13 cellular contexts compared by ENCODE assay signal in genomic region chr19:2039959-2040646, GRCh38. TPM values are rescaled to one million over a fixed set of nuclear protein-coding genes. Genes with fewer than 3 reads are reported as not detected.
DNase-seq lines count a peak whose midpoint lies in the region; ATAC-seq and TF ChIP-seq lines count a peak whose summit lies in the region.
"Had no signal": no experiment of that assay in that cellular context is flagged by ENCODE, and none has a peak within 500 bp of the region (broad histone marks: within the 10 kb centered on the region; RNA-seq: fewer than 3 reads in every experiment).

No MANE protein-coding gene starts in this region.

- no peak overlapping the region for H3K4me3 Mint-ChIP-seq in activated CD4-positive, alpha-beta T cell treated with anti-CD3 and anti-CD28 coated beads, Interleukin-2, amount 10 ng/mL, durations not matched to agents 24 days and 14 days
- no peak overlapping the region for H3K4me3 Mint-ChIP-seq in activated B cell treated with CpG ODN at 0.5 μM for 24 hours
- no peak overlapping the region for H3K4me3 Mint-ChIP-seq in HFFc6
- H3K4me3 Mint-ChIP-seq: WTC11 had no signal

- intact Hi-C loops in activated CD4-positive, alpha-beta T cell treated with anti-CD3 and anti-CD28 coated beads, Interleukin-2, amount 10 ng/mL, durations not matched to agents 24 days and 14 days (cut with micrococcal nuclease) = no loop called here
- intact Hi-C loops in activated B cell treated with CpG ODN at 0.5 μM for 24 hours (cut with micrococcal nuclease) = loop anchor here (5.0 kb wide), 1 partner anchor 127 kb away; no protein-coding TSS in a partner anchor
- intact Hi-C loops in left colon (cut with DNase I, micrococcal nuclease) = no loop called here

- H3K4me3 ChIP-seq in suprapubic skin = no peak overlapping the region

- H3K27me3 Mint-ChIP-seq in activated CD4-positive, alpha-beta T cell treated with anti-CD3 and anti-CD28 coated beads, Interleukin-2, amount 10 ng/mL, durations not matched to agents 24 days and 14 days = no peaks in the 10 kb centered on the region
- H3K27me3 Mint-ChIP-seq in activated B cell treated with CpG ODN at 0.5 μM for 24 hours (no peaks in the 10 kb centered on the region), HFFc6 (ENCODE audit: insufficient read depth) (no peaks in the 10 kb centered on the region)

- peaks cover 3% of the 10 kb centered on the region for H3K9me3 Mint-ChIP-seq in activated CD4-positive, alpha-beta T cell treated with anti-CD3 and anti-CD28 coated beads, Interleukin-2, amount 10 ng/mL, durations not matched to agents 24 days and 14 days
- H3K9me3 Mint-ChIP-seq in activated B cell treated with CpG ODN at 0.5 μM for 24 hours (peaks cover 3% of the 10 kb centered on the region), HFFc6 (peaks cover 7% of the 10 kb centered on the region; the same call in 1 of the 2 replicates)

- no peak for ATAC-seq in activated B cell treated with CpG ODN at 0.5 μM for 24 hours (ENCODE audit: low read depth)
- no peak for ATAC-seq in left colon
- ATAC-seq: WTC11 had no signal

- peaks cover 52% of the 10 kb centered on the region for H3K36me3 ChIP-seq in suprapubic skin

- TF ChIP-seq CTCF in activated B cell treated with CpG ODN at 0.5 μM for 24 hours (IDR thresholded peaks at IDR 0.05) = no peak
- no peak for TF ChIP-seq CTCF in suprapubic skin (IDR thresholded peaks at IDR 0.05)
- no peak for TF ChIP-seq CTCF in HFFc6 (IDR thresholded peaks at IDR 0.05)

- H3K4me1 ChIP-seq in suprapubic skin = peaks cover 57% of the 10 kb centered on the region

- TF ChIP-seq POLR2A in suprapubic skin (IDR thresholded peaks at IDR 0.05) = no peak

- H3K36me3 Mint-ChIP-seq in activated CD4-positive, alpha-beta T cell treated with anti-CD3 and anti-CD28 coated beads, Interleukin-2, amount 10 ng/mL, durations not matched to agents 24 days and 14 days (ENCODE audit: low read depth) = peaks cover 33% of the 10 kb centered on the region
- peaks cover 56% of the 10 kb centered on the region for H3K36me3 Mint-ChIP-seq in activated B cell treated with CpG ODN at 0.5 μM for 24 hours (ENCODE audit: low read depth)
- no peaks in the 10 kb centered on the region for H3K36me3 Mint-ChIP-seq in HFFc6 (ENCODE audit: low read depth)

- in situ Hi-C loops in G401 (cut with HindIII; ENCODE audit: low sequenced_read_pairs) = no loop called here

- H3K27ac ChIP-seq in suprapubic skin = peak overlapping the region; percentile 82

- no peaks in the 10 kb centered on the region for H3K27me3 ChIP-seq in suprapubic skin

- peak; percentile 61 for DNase-seq in activated CD4-positive, alpha-beta T cell treated with anti-CD3 and anti-CD28 coated beads, Interleukin-2, amount 10 ng/mL, durations not matched to agents 24 days and 14 days
- no peak for DNase-seq in activated CD4-positive, alpha-beta T cell treated with anti-CD3 and anti-CD28 coated beads, Interleukin-2, amount 50 U/mL, for 48 hours
- DNase-seq in activated B cell treated with CpG ODN at 0.5 μM for 24 hours = peak; percentile 31
- DNase-seq in left colon = peak; percentile 30 to 31
- DNase-seq in suprapubic skin (ENCODE audit: low spot score in 2 of 2) = peak; percentile 71 to 76
- no peak for DNase-seq in HFFc6
- DNase-seq in G401 (ENCODE audit: low spot score) = no peak
- DNase-seq in Ammon's horn (ENCODE audit: low spot score) = no peak
- DNase-seq: activated gamma-delta T cell treated with Interleukin-2 at 50 U/mL for 16 hours, mesenchymal stem cell, NCI-H226, SHP77 had no signal

- H3K9me3 ChIP-seq in suprapubic skin = peaks cover 5% of the 10 kb centered on the region

- TF ChIP-seq EP300 in suprapubic skin (IDR thresholded peaks at IDR 0.05) = no peak

- peaks cover 16% of the 10 kb centered on the region for H3K4me1 Mint-ChIP-seq in activated CD4-positive, alpha-beta T cell treated with anti-CD3 and anti-CD28 coated beads, Interleukin-2, amount 10 ng/mL, durations not matched to agents 24 days and 14 days
- H3K4me1 Mint-ChIP-seq in activated B cell treated with CpG ODN at 0.5 μM for 24 hours (peaks cover 58% of the 10 kb centered on the region), HFFc6 (ENCODE audit: low read depth) (no peaks in the 10 kb centered on the region)

- H3K27ac Mint-ChIP-seq in activated CD4-positive, alpha-beta T cell treated with anti-CD3 and anti-CD28 coated beads, Interleukin-2, amount 10 ng/mL, durations not matched to agents 24 days and 14 days = no peak overlapping the region
- H3K27ac Mint-ChIP-seq in activated B cell treated with CpG ODN at 0.5 μM for 24 hours (no peak overlapping the region), HFFc6 (no peak overlapping the region)

- CTCF ChIA-PET in activated B cell treated with CpG ODN at 0.5 μM for 24 hours (lab: Charles Lee) = interaction anchor here (1.0 to 1.4 kb wide), 2 partner anchors 110 to 111 kb away, joined by 3 to 4 read pairs; no protein-coding TSS in a partner anchor

- POLR2A ChIA-PET in activated B cell treated with CpG ODN at 0.5 μM for 24 hours (lab: Charles Lee) = interaction anchor here (0.6 to 59.1 kb wide), 12 partner anchors 10 to 787 kb away, joined by 3 to 2723 read pairs (median 5); partner anchors contain the start of genes IZUMO4, MKNK2 and MOB3A

- 100% methylated on average over 2 of the region's 20 CpGs for WGBS in suprapubic skin

RNA-seq across cellular contexts. Expression of gene MKNK2, which starts 10.9 kb away (rescaled TPM):
- 159 and 169 TPM in 2 replicates for total RNA-seq in activated CD4-positive, alpha-beta T cell treated with anti-CD3 and anti-CD28 coated beads, Interleukin-2, amount 10 ng/mL, durations not matched to agents 24 days and 14 days
- 1,134 and 1,197 TPM in 2 replicates for total RNA-seq in activated B cell treated with CpG ODN at 0.5 μM for 24 hours
- total RNA-seq in left colon = 100 to 1,000 TPM; 242 to 319 TPM
- total RNA-seq in suprapubic skin = 100 to 1,000 TPM; 209 to 249 (median 219) TPM
- total RNA-seq in HFFc6 (2021; fragmentation: NEBNext Ultra II Directional; extraction: Animal tissue kit (Norgen Biotek cat#: 25700)) = 10 to 100 TPM; 61.5 to 82.9 (median 65.2) TPM
- total RNA-seq in G401 (2014; rRNA removed; shearing (Covaris generic)) = 113 and 118 TPM in 2 replicates

RNA-seq across cellular contexts. Expression of gene BTBD2, which starts 24.6 kb away (rescaled TPM):
- 25.8 and 30.2 TPM in 2 replicates for total RNA-seq in activated CD4-positive, alpha-beta T cell treated with anti-CD3 and anti-CD28 coated beads, Interleukin-2, amount 10 ng/mL, durations not matched to agents 24 days and 14 days
- 55.1 and 57.3 TPM in 2 replicates for total RNA-seq in activated B cell treated with CpG ODN at 0.5 μM for 24 hours
- total RNA-seq in left colon = 10 to 100 TPM; 73.1 to 73.7 TPM
- 100 to 1,000 TPM in 1 of 4 donors, 10 to 100 TPM in 3; 83.0 to 101 (median 90.3) TPM for total RNA-seq in suprapubic skin
- total RNA-seq in HFFc6 (2021; fragmentation: NEBNext Ultra II Directional; extraction: Animal tissue kit (Norgen Biotek cat#: 25700)) = 10 to 100 TPM; 74.1 to 95.6 (median 84.7) TPM
- total RNA-seq in G401 (2014; rRNA removed; shearing (Covaris generic)) = 70.9 and 89.0 TPM in 2 replicates

RNA-seq across cellular contexts. Expression of gene MOB3A, which starts 56.0 kb away (rescaled TPM):
- 184 and 185 TPM in 2 replicates for total RNA-seq in activated CD4-positive, alpha-beta T cell treated with anti-CD3 and anti-CD28 coated beads, Interleukin-2, amount 10 ng/mL, durations not matched to agents 24 days and 14 days
- total RNA-seq in activated B cell treated with CpG ODN at 0.5 μM for 24 hours (179 and 189 TPM in 2 replicates), left colon (10 to 100 TPM; 37.9 to 48.4 TPM), suprapubic skin (10 to 100 TPM; 23.7 to 29.4 (median 28.1) TPM)
- 10 to 100 TPM; 47.1 to 52.6 (median 51.2) TPM for total RNA-seq in HFFc6 (2021; fragmentation: NEBNext Ultra II Directional; extraction: Animal tissue kit (Norgen Biotek cat#: 25700))
- total RNA-seq in G401 (2014; rRNA removed; shearing (Covaris generic)) = 20.6 and 29.0 TPM in 2 replicates

RNA-seq across cellular contexts. Expression of gene IZUMO4, which starts 56.6 kb away (rescaled TPM):
- 9.5 and 10.0 TPM in 2 replicates for total RNA-seq in activated CD4-positive, alpha-beta T cell treated with anti-CD3 and anti-CD28 coated beads, Interleukin-2, amount 10 ng/mL, durations not matched to agents 24 days and 14 days
- total RNA-seq in activated B cell treated with CpG ODN at 0.5 μM for 24 hours (73.0 and 78.6 TPM in 2 replicates), left colon (1 to 10 TPM; 2.1 to 2.3 TPM), suprapubic skin (1 to 10 TPM; 2.1 to 8.1 (median 6.4) TPM)
- 1 to 10 TPM in 5 of 6 experiments, under 1 TPM in 1; 0.68 to 1.9 (median 1.5) TPM for total RNA-seq in HFFc6 (2021; fragmentation: NEBNext Ultra II Directional; extraction: Animal tissue kit (Norgen Biotek cat#: 25700))
- total RNA-seq in G401 (2014; rRNA removed; shearing (Covaris generic)) = 0.25 and 4.0 TPM in 2 replicates

Comparison
In these comparisons a context has a peak if more than half of its experiments do, and no peak if none do; other contexts are left out.
1. DNase-seq: peak in activated CD4-positive, alpha-beta T cell treated with anti-CD3 and anti-CD28 coated beads, Interleukin-2, amount 10 ng/mL, durations not matched to agents 24 days and 14 days (single experiment), activated B cell treated with CpG ODN at 0.5 μM for 24 hours (single experiment), left colon (2 of 2) and suprapubic skin (2 of 2); none in activated CD4-positive, alpha-beta T cell treated with anti-CD3 and anti-CD28 coated beads, Interleukin-2, amount 50 U/mL, for 48 hours (0 of 2), HFFc6 (single experiment), G401 (single experiment) and Ammon's horn (single experiment).